In genomic region chr4:19187709-19188108, GRCh38 we compare ENCODE assay signal across 25 cellular contexts.
DNase-seq lines count a peak whose midpoint lies in the region; ATAC-seq and TF ChIP-seq lines count a peak whose summit lies in the region.
"Had no signal": no experiment of that assay in that cellular context is flagged by ENCODE, and none has a peak within 500 bp of the region (broad histone marks: within the 10 kb centered on the region; RNA-seq: fewer than 3 reads in every experiment).

No MANE protein-coding gene starts in this region.

- no peak overlapping the region for H3K4me2 ChIP-seq in smooth muscle cell
- H3K4me2 ChIP-seq: A549 had no signal

- H2AFZ ChIP-seq in neuron (ENCODE audit: low read depth, low read length): peak overlapping the region; percentile 3
- peak overlapping the region; percentile 27 for H2AFZ ChIP-seq in smooth muscle cell (ENCODE audit: low read depth)
- H2AFZ ChIP-seq: GM23248 had no signal

- DNase-seq in HFFc6 (no peak), left colon (no peak), smooth muscle cell (lab: John Stamatoyannopoulos, UW; ENCODE audit: unreplicated experiment) (no peak), DMS153 treated with DMSO at 0.1 percent for 48 hours (lab: John Stamatoyannopoulos, UW; ENCODE audit: unreplicated experiment) (no peak), AG20443 (ENCODE audit: low spot score) (no peak)
- DNase-seq: BE2C; CD8-positive, alpha-beta memory T cell; DMS153; GM23248; NCI-H1048; NCI-H1417; NCI-H1694; NCI-H2029 treated with DMSO at 0.1 percent for 48 hours; NCI-H446 treated with DMSO at 0.1 percent for 48 hours; NCI-H526; SIG-M5 had no signal

- H3K27ac ChIP-seq in smooth muscle cell (ENCODE audit: low read depth): peak overlapping the region; percentile 60
- H3K27ac ChIP-seq: A549, GM23248, RWPE1, SK-N-MC had no signal

- no peaks in the 10 kb centered on the region for H3K9me3 Mint-ChIP-seq in HFFc6

- WGBS in smooth muscle cell (ENCODE audit: low lambda C conversion rate): 72% methylated on average over 3 of the region's 3 CpGs

- peak; percentile 97 for ATAC-seq in left colon
- no peak for ATAC-seq in GM21390 (IDR thresholded peaks at IDR 0.05; ENCODE audit: unreplicated experiment)
- no peak for ATAC-seq in HG02970 (IDR thresholded peaks at IDR 0.05; ENCODE audit: low FRiP score, unreplicated experiment)
- ATAC-seq: A549, Panc1 had no signal

- intact Hi-C loops in left colon (cut with DNase I, micrococcal nuclease): no loop called here

- H3K27me3 ChIP-seq in neuron (ENCODE audit: insufficient read depth, low read length): no peaks in the 10 kb centered on the region
- no peaks in the 10 kb centered on the region for H3K27me3 ChIP-seq in smooth muscle cell (ENCODE audit: low read depth)
- H3K27me3 ChIP-seq: BE2C had no signal

- H3K79me2 ChIP-seq in smooth muscle cell (ENCODE audit: low read depth): no peaks in the 10 kb centered on the region

- H3K9ac ChIP-seq in smooth muscle cell (ENCODE audit: low read depth): no peak overlapping the region
- H3K9ac ChIP-seq: GM23248 had no signal

- H3K4me3 ChIP-seq in neuron (ENCODE audit: low read length) (no peak overlapping the region), smooth muscle cell (no peak overlapping the region)
- H3K4me3 ChIP-seq: A549, GM23248, HAP-1, SK-N-MC had no signal

- H3K9me3 ChIP-seq in neuron (ENCODE audit: low read length) (no peaks in the 10 kb centered on the region), smooth muscle cell (replicated peaks; ENCODE audit: low read depth) (no peaks in the 10 kb centered on the region)
- H3K9me3 ChIP-seq: A549, BE2C, HAP-1 had no signal

- H3K27me3 Mint-ChIP-seq in HFFc6 (ENCODE audit: insufficient read depth): no peaks in the 10 kb centered on the region
- H3K27me3 Mint-ChIP-seq: CD8-positive, alpha-beta memory T cell had no signal

- no peaks in the 10 kb centered on the region for H4K20me1 ChIP-seq in smooth muscle cell (ENCODE audit: low read depth)

- TF ChIP-seq CTCF in HFFc6 (IDR thresholded peaks at IDR 0.05): no peak
- TF ChIP-seq CTCF in smooth muscle cell (IDR thresholded peaks at IDR 0.05; ENCODE audit: borderline replicate concordance, insufficient read depth, poor library complexity, severe bottlenecking): no peak

- H3K27ac Mint-ChIP-seq in HFFc6: peak overlapping the region; percentile 15; the same call in 1 of the 2 replicates
- H3K27ac Mint-ChIP-seq: CD14-positive monocyte; CD8-positive, alpha-beta memory T cell had no signal

- H3K36me3 ChIP-seq in neuron (ENCODE audit: insufficient read depth, low read length) (no peaks in the 10 kb centered on the region), smooth muscle cell (ENCODE audit: low read depth) (no peaks in the 10 kb centered on the region)
- H3K36me3 ChIP-seq: BE2C, HAP-1 had no signal

- H3F3A ChIP-seq in smooth muscle cell (ENCODE audit: low read depth): no peaks in the 10 kb centered on the region

- H3K4me3 Mint-ChIP-seq in HFFc6: no peak overlapping the region
- H3K4me3 Mint-ChIP-seq: CD14-positive monocyte; CD8-positive, alpha-beta memory T cell had no signal

- H3K36me3 Mint-ChIP-seq in HFFc6 (ENCODE audit: low read depth): no peaks in the 10 kb centered on the region
- H3K36me3 Mint-ChIP-seq: CD14-positive monocyte; CD8-positive, alpha-beta memory T cell had no signal

- H3K4me1 ChIP-seq in neuron (ENCODE audit: insufficient read depth, low read length): peaks cover 16% of the 10 kb centered on the region
- no peaks in the 10 kb centered on the region for H3K4me1 ChIP-seq in smooth muscle cell (ENCODE audit: low read depth)
- H3K4me1 ChIP-seq: A549, BE2C had no signal

- peaks cover 18% of the 10 kb centered on the region for H3K4me1 Mint-ChIP-seq in HFFc6 (ENCODE audit: low read depth)
- H3K4me1 Mint-ChIP-seq: CD14-positive monocyte; CD8-positive, alpha-beta memory T cell had no signal
